1 cellular context compared by ENCODE assay signal in the genomic region with DNA sequence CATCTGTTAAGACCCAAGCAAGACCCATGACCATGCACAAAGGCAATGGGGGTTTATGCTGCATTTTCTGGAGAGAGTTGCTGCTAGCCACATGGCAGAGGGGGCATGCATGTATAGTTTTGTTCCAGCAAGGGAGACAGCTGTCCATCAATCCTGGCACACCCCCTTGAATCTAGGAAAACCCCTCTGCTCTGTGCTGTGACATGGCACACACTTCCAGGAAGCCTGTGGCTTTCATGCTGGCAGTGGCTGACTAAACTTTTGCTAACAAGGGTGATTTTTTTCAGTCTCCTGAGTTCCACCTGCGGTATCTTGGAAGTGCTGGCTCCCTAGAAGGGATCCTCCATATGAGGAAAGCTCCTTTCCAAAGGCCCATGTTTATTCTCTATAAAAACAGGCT.
TF ChIP-seq lines count a peak whose summit lies in the region.

No MANE protein-coding gene starts in this region.

TF ChIP-seq in GM12878, 131 proteins besides CTCF, POLR2A, EP300 and RAD21:
- TF ChIP-seq, protein P1, sequence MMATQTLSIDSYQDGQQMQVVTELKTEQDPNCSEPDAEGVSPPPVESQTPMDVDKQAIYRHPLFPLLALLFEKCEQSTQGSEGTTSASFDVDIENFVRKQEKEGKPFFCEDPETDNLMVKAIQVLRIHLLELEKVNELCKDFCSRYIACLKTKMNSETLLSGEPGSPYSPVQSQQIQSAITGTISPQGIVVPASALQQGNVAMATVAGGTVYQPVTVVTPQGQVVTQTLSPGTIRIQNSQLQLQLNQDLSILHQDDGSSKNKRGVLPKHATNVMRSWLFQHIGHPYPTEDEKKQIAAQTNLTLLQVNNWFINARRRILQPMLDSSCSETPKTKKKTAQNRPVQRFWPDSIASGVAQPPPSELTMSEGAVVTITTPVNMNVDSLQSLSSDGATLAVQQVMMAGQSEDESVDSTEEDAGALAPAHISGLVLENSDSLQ (IDR thresholded peaks at IDR 0.05), result 0 out of 2 replicates have a peak, but pooled peaks have one; percentile 9
- TF ChIP-seq NR2F1 (conservative IDR thresholded peaks at IDR 0.05), result no peak
